In the genomic region with DNA sequence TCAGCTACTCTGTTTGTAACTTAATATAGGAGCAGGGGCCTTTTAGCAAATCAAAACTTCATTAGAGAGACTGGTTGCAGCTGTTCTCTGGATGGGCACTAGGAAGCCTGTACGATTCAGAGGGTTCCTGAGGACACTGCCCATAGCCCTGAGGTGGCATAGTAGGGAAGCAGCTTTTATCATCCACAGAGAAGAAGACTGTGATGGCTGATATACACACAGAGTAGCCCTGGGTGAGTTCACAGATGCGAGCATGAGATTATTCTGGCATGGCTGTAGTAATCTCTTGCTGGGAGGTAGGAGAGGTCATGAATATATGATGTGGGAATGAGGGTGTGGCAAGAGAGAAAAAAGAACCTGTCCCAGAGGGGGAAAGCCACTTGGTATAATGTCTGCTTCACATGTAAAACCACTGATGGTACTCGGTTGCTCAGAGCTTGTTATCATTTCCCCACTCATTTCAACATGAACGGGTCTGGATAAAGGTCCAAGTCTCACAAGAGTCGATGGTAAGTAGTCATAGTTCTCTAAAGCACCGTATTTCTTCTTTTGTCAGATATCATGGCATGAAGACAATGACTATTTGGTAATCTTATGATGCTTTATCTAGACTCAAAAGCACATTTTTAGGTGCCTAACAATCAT, we compare ENCODE assay signal across 10 cellular contexts. TPM values are rescaled to one million over a fixed set of nuclear protein-coding genes. Genes with fewer than 3 reads are reported as not detected.
DNase-seq lines count a peak whose midpoint lies in the region; ATAC-seq and TF ChIP-seq lines count a peak whose summit lies in the region.
"Had no signal": no experiment of that assay in that cellular context is flagged by ENCODE, and none has a peak within 500 bp of the region (broad histone marks: within the 10 kb centered on the region; RNA-seq: fewer than 3 reads in every experiment).

No MANE protein-coding gene starts in this region.

- DNase-seq in AG04450 (ENCODE audit: low read depth, low spot score) (no peak), OCI-M1 (lab: John Stamatoyannopoulos, UW) (peak; percentile 61), epithelial cell of prostate (ENCODE audit: low read depth, low spot score) (no peak), neural progenitor cell (ENCODE audit: low spot score) (no peak), KBM-7 (no peak), breast epithelium (ENCODE audit: low spot score in 2 of 2) (no peak), GM23338 (ENCODE audit: low spot score) (no peak)
- DNase-seq: T1000 had no signal

- peaks cover 13% of the 10 kb centered on the region for H3F3A ChIP-seq in neural progenitor cell (ENCODE audit: low read depth)
- H3F3A ChIP-seq in GM23338 (replicated peaks; ENCODE audit: low read depth): no peaks in the 10 kb centered on the region

- H3K36me3 Mint-ChIP-seq in neural progenitor cell (no peaks in the 10 kb centered on the region), GM23338 (ENCODE audit: low read depth) (no peaks in the 10 kb centered on the region)

- H3K27ac ChIP-seq in AG04450 (ENCODE audit: low read depth, low read length): no peak overlapping the region
- peak overlapping the region; percentile 6 for H3K27ac ChIP-seq in epithelial cell of prostate
- H3K27ac ChIP-seq in neural progenitor cell: no peak overlapping the region
- no peak overlapping the region for H3K27ac ChIP-seq in breast epithelium
- H3K27ac ChIP-seq in GM23338 (ENCODE audit: low read depth): no peak overlapping the region

- POLR2A ChIA-PET in AG04450 (lab: Yijun Ruan, JAX): interaction anchor here (0.7 kb wide), 1 partner anchor 189 kb away, joined by 3 read pairs; a partner anchor contains a TSS

- CTCF ChIA-PET in AG04450 (lab: Charles Lee): interaction anchor here (0.7 to 9.4 kb wide), 2 partner anchors 66 to 189 kb away, joined by 3 to 333 read pairs; a partner anchor contains a TSS

- no peaks in the 10 kb centered on the region for H3K9me2 ChIP-seq in GM23338 (ENCODE audit: insufficient read depth)

- H3K9ac ChIP-seq in neural progenitor cell: no peak overlapping the region

- no peak for TF ChIP-seq POLR2A in breast epithelium (IDR thresholded peaks at IDR 0.05)

- ATAC-seq in HG02938 (IDR thresholded peaks at IDR 0.05; ENCODE audit: unreplicated experiment) (no peak), GM23338 (no peak)

- H4K20me1 ChIP-seq in neural progenitor cell (ENCODE audit: low read depth) (no peaks in the 10 kb centered on the region), GM23338 (replicated peaks; ENCODE audit: insufficient read depth) (no peaks in the 10 kb centered on the region)

- H3K9me3 ChIP-seq in AG04450 (ENCODE audit: control insufficient read depth, insufficient read depth, low read length) (no peaks in the 10 kb centered on the region), neural progenitor cell (ENCODE audit: low read depth) (no peaks in the 10 kb centered on the region), breast epithelium (no peaks in the 10 kb centered on the region)
- H3K9me3 ChIP-seq: upper lobe of left lung had no signal

- H3K36me3 ChIP-seq in neural progenitor cell: no peaks in the 10 kb centered on the region
- H3K36me3 ChIP-seq in breast epithelium: no peaks in the 10 kb centered on the region
- no peaks in the 10 kb centered on the region for H3K36me3 ChIP-seq in GM23338 (ENCODE audit: insufficient read depth)
- H3K36me3 ChIP-seq: upper lobe of left lung had no signal

- H3K27me3 Mint-ChIP-seq in neural progenitor cell (ENCODE audit: insufficient read depth, low read depth): no peaks in the 10 kb centered on the region
- H3K27me3 Mint-ChIP-seq in GM23338 (ENCODE audit: insufficient read depth, low read depth, poor library complexity): no peaks in the 10 kb centered on the region

- H3K79me2 ChIP-seq in neural progenitor cell (ENCODE audit: low read depth): no peaks in the 10 kb centered on the region
- no peaks in the 10 kb centered on the region for H3K79me2 ChIP-seq in GM23338 (replicated peaks; ENCODE audit: insufficient read depth)

- intact Hi-C loops in breast epithelium (cut with DNase I; ENCODE audit: low total_unique reads): no loop called here

- H3K4me1 Mint-ChIP-seq in neural progenitor cell (peaks cover 33% of the 10 kb centered on the region), GM23338 (peaks cover 22% of the 10 kb centered on the region)

- H2AFZ ChIP-seq in neural progenitor cell (replicated peaks) (no peak overlapping the region), GM23338 (no peak overlapping the region)

- H3K4me1 ChIP-seq in neural progenitor cell (peaks cover 17% of the 10 kb centered on the region), breast epithelium (no peaks in the 10 kb centered on the region), GM23338 (ENCODE audit: insufficient read depth) (peaks cover 13% of the 10 kb centered on the region)

- no peaks in the 10 kb centered on the region for H3K27me3 ChIP-seq in AG04450 (ENCODE audit: control insufficient read depth, insufficient read depth, low read length)
- no peaks in the 10 kb centered on the region for H3K27me3 ChIP-seq in neural progenitor cell
- no peaks in the 10 kb centered on the region for H3K27me3 ChIP-seq in breast epithelium
- H3K27me3 ChIP-seq in GM23338 (ENCODE audit: insufficient read depth): no peaks in the 10 kb centered on the region
- H3K27me3 ChIP-seq: upper lobe of left lung had no signal

- H3K4me2 ChIP-seq in neural progenitor cell (no peak overlapping the region), GM23338 (no peak overlapping the region)

- in situ Hi-C loops in KBM-7 (cut with MboI; ENCODE audit: low pct_unique_long_range_greater_than_20kb, low sequenced_read_pairs): no loop called here

- TF ChIP-seq CTCF in AG04450 (IDR thresholded peaks at IDR 0.05; ENCODE audit: low read depth, low read length): no peak
- TF ChIP-seq CTCF in neural progenitor cell (IDR thresholded peaks at IDR 0.05): no peak
- no peak for TF ChIP-seq CTCF in breast epithelium (IDR thresholded peaks at IDR 0.05)
- TF ChIP-seq CTCF in GM23338 (conservative IDR thresholded peaks at IDR 0.05; ENCODE audit: low read depth in 2 of 2): no peak

- H3K27ac Mint-ChIP-seq in neural progenitor cell (peak overlapping the region; percentile 72), GM23338 (no peak overlapping the region)

- H3K9me3 Mint-ChIP-seq in neural progenitor cell (no peaks in the 10 kb centered on the region), GM23338 (no peaks in the 10 kb centered on the region)

- peak overlapping the region; percentile 66 for H3K4me3 ChIP-seq in AG04450 (ENCODE audit: low read depth, low read length)
- H3K4me3 ChIP-seq in neural progenitor cell: no peak overlapping the region
- no peak overlapping the region for H3K4me3 ChIP-seq in breast epithelium
- H3K4me3 ChIP-seq in GM23338: no peak overlapping the region

- peak overlapping the region; percentile 62 for H3K4me3 Mint-ChIP-seq in neural progenitor cell
- no peak overlapping the region for H3K4me3 Mint-ChIP-seq in GM23338

TF ChIP-seq in GM23338, 12 proteins besides CTCF, POLR2A, EP300 and RAD21 (continues in another document):
- TF ChIP-seq ZNF114 (CRISPR knock-in tag; IDR thresholded peaks at IDR 0.05): no peak
- TF ChIP-seq STAT1 (IDR thresholded peaks at IDR 0.05; ENCODE audit: unreplicated experiment): no peak
- TF ChIP-seq EZH2 (IDR thresholded peaks at IDR 0.05; ENCODE audit: low read depth, unreplicated experiment): no peak
- TF ChIP-seq NANOG (IDR thresholded peaks at IDR 0.05; ENCODE audit: borderline replicate concordance): no peak

RNA-seq across cellular contexts. Expression of a gene that starts 51.9 kb away (rescaled TPM):
- polyA plus RNA-seq in AG04450 (2011; rRNA removed) (149 and 151 TPM in 2 replicates), GM23338 (2016; fragmentation: Nextera tagmentation; extraction: Ambion mirVana) (819 and 844 TPM in 2 replicates)
- polyA minus RNA-seq in AG04450 (2011; rRNA and poly(A)+ RNA removed): 73.8 and 98.0 TPM in 2 replicates
- total RNA-seq in neural progenitor cell (ENCODE audit: low replicate concordance) (266 and 406 TPM in 2 replicates), breast epithelium (100 to 1,000 TPM; 373 to 507 (median 440) TPM)
- total RNA-seq in GM23338 (2014; rRNA removed; shearing (Covaris generic)): 442 and 453 TPM in 2 replicates
